8 cellular contexts compared by ENCODE assay signal in genomic region chr11:121656333-121657090, GRCh38.
A peak's percentile ranks its signal among the peaks of the same experiment; 100 is the strongest.
DNase-seq lines count a peak whose midpoint lies in the region; ATAC-seq and TF ChIP-seq lines count a peak whose summit lies in the region.

No MANE protein-coding gene starts in this region.

- no peaks in the 10 kb centered on the region for H3K36me3 ChIP-seq in Karpas-422 (ENCODE audit: insufficient read depth, low read length)
- H3K36me3 ChIP-seq in effector memory CD4-positive, alpha-beta T cell (ENCODE audit: control insufficient read depth, insufficient read depth, low read length): no peaks in the 10 kb centered on the region
- H3K36me3 ChIP-seq in naive thymus-derived CD4-positive, alpha-beta T cell (ENCODE audit: control insufficient read depth in 2 of 3, insufficient read depth in 3 of 3, low read length in 3 of 3): no peaks in the 10 kb centered on the region

- H3K27ac Mint-ChIP-seq in naive thymus-derived CD4-positive, alpha-beta T cell: peak overlapping the region in 3 of 9 donors; percentile 10 to 90 (median 61)

- peaks cover 0 to 2% (median 0%) of the 10 kb centered on the region in 5 donors for H3K36me3 Mint-ChIP-seq in naive thymus-derived CD4-positive, alpha-beta T cell

- H3K4me1 Mint-ChIP-seq in naive thymus-derived CD4-positive, alpha-beta T cell: peaks cover 8 to 26% (median 18%) of the 10 kb centered on the region in 7 donors

- peak overlapping the region in 8 of 10 donors; percentile 80 to 94 (median 87) for H3K4me3 Mint-ChIP-seq in naive thymus-derived CD4-positive, alpha-beta T cell

- CTCF ChIA-PET in naive thymus-derived CD4-positive, alpha-beta T cell (lab: Charles Lee): interaction anchor here (1.7 to 3.2 kb wide), 2 partner anchors 12 to 365 kb away, joined by 3 to 12 read pairs; no protein-coding TSS in a partner anchor

- ATAC-seq in naive thymus-derived CD4-positive, alpha-beta T cell: no peak
- ATAC-seq in GM19035 (IDR thresholded peaks at IDR 0.05; ENCODE audit: unreplicated experiment) (no peak), GM21529 (IDR thresholded peaks at IDR 0.05; ENCODE audit: unreplicated experiment) (no peak)

- H2AFZ ChIP-seq in Karpas-422 (ENCODE audit: low read length): no peak overlapping the region

- TF ChIP-seq POLR2A in erythroblast (IDR thresholded peaks at IDR 0.05; ENCODE audit: low read length): no peak

- no peaks in the 10 kb centered on the region for H3K9me3 ChIP-seq in Karpas-422 (ENCODE audit: low read length)
- no peaks in the 10 kb centered on the region for H3K9me3 ChIP-seq in effector memory CD4-positive, alpha-beta T cell (ENCODE audit: control insufficient read depth, low read length)
- no peaks in the 10 kb centered on the region for H3K9me3 ChIP-seq in naive thymus-derived CD4-positive, alpha-beta T cell (ENCODE audit: control insufficient read depth in 2 of 3, low read length in 3 of 3)

- H3K4me2 ChIP-seq in Karpas-422 (ENCODE audit: low read depth, low read length, poor library complexity, severe bottlenecking): peak overlapping the region; percentile 75

- no peaks in the 10 kb centered on the region for H3K27me3 ChIP-seq in Karpas-422 (ENCODE audit: low read length)
- H3K27me3 ChIP-seq in effector memory CD4-positive, alpha-beta T cell (replicated peaks; ENCODE audit: control insufficient read depth, insufficient read depth, low read length, poor library complexity, severe bottlenecking): no peaks in the 10 kb centered on the region
- no peaks in the 10 kb centered on the region for H3K27me3 ChIP-seq in naive thymus-derived CD4-positive, alpha-beta T cell (ENCODE audit: control insufficient read depth in 2 of 2, insufficient read depth in 2 of 2, low read length in 2 of 2)

- no peak overlapping the region for H3K27ac ChIP-seq in 22Rv1
- no peak overlapping the region for H3K27ac ChIP-seq in Karpas-422 (ENCODE audit: low read length)
- H3K27ac ChIP-seq in effector memory CD4-positive, alpha-beta T cell (ENCODE audit: insufficient read depth, low read length, poor library complexity, severe bottlenecking): no peak overlapping the region
- H3K27ac ChIP-seq in naive thymus-derived CD4-positive, alpha-beta T cell (ENCODE audit: low read depth, low read length): no peak overlapping the region

- peak overlapping the region; percentile 49 for H3K9ac ChIP-seq in Karpas-422 (ENCODE audit: low read length)

- H3K9me2 ChIP-seq in Karpas-422 (replicated peaks; ENCODE audit: insufficient read depth, low read length): no peaks in the 10 kb centered on the region

- H3K4me3 ChIP-seq in Karpas-422 (ENCODE audit: low read length): peak overlapping the region; percentile 59; the same call in 1 of the 2 replicates
- peak overlapping the region; percentile 60 for H3K4me3 ChIP-seq in effector memory CD4-positive, alpha-beta T cell (ENCODE audit: insufficient read depth, low read depth, low read length, poor library complexity, severe bottlenecking)
- peak overlapping the region; percentile 81 for H3K4me3 ChIP-seq in naive thymus-derived CD4-positive, alpha-beta T cell (ENCODE audit: low read length)

- POLR2A ChIA-PET in naive thymus-derived CD4-positive, alpha-beta T cell (lab: Charles Lee): no interaction called here

- intact Hi-C loops in naive thymus-derived CD4-positive, alpha-beta T cell (cut with micrococcal nuclease): loop anchor here (1.0 to 2.0 kb wide), 2 partner anchors 547 to 924 kb away; no protein-coding TSS in a partner anchor

- H4K20me1 ChIP-seq in Karpas-422 (ENCODE audit: insufficient read depth, low read depth, low read length): no peaks in the 10 kb centered on the region

- H3K9me3 Mint-ChIP-seq in naive thymus-derived CD4-positive, alpha-beta T cell: peaks cover 0 to 2% (median 0%) of the 10 kb centered on the region in 11 donors

- peak; percentile 2; the same call in 1 of the 2 replicates for TF ChIP-seq CTCF in 22Rv1 (IDR thresholded peaks at IDR 0.05)

- H3K79me2 ChIP-seq in Karpas-422 (ENCODE audit: low read length): no peaks in the 10 kb centered on the region

- peaks cover 15% of the 10 kb centered on the region for H3K4me1 ChIP-seq in Karpas-422 (ENCODE audit: low read length)
- H3K4me1 ChIP-seq in effector memory CD4-positive, alpha-beta T cell (ENCODE audit: control insufficient read depth, insufficient read depth, low read length, poor library complexity, severe bottlenecking): peaks cover 10% of the 10 kb centered on the region
- H3K4me1 ChIP-seq in naive thymus-derived CD4-positive, alpha-beta T cell (ENCODE audit: control insufficient read depth in 2 of 2, insufficient read depth in 2 of 2, low read length in 2 of 2): peaks cover 4 to 5% of the 10 kb centered on the region in 2 donors

- peaks cover 0 to 27% (median 0%) of the 10 kb centered on the region in 5 donors for H3K27me3 Mint-ChIP-seq in naive thymus-derived CD4-positive, alpha-beta T cell

- DNase-seq in Karpas-422 (no peak), erythroblast (lab: John Stamatoyannopoulos, UW) (no peak), GM19238 (ENCODE audit: insufficient read length, low spot score) (no peak)
- DNase-seq in effector memory CD4-positive, alpha-beta T cell: no peak
- DNase-seq in naive thymus-derived CD4-positive, alpha-beta T cell: no peak
